ENCODE assay signal across 21 cellular contexts in genomic region chr6:34839696-34840352, GRCh38. TPM values are rescaled to one million over a fixed set of nuclear protein-coding genes. Genes with fewer than 3 reads are reported as not detected.
DNase-seq lines count a peak whose midpoint lies in the region; ATAC-seq, FAIRE-seq and TF ChIP-seq lines count a peak whose summit lies in the region.
"Had no signal": no experiment of that assay in that cellular context is flagged by ENCODE, and none has a peak within 500 bp of the region (broad histone marks: within the 10 kb centered on the region; RNA-seq: fewer than 3 reads in every experiment).

No MANE protein-coding gene starts in this region.

- no peak for FAIRE-seq in A549 (lab: Jason Lieb, UNC)
- FAIRE-seq: keratinocyte had no signal

- H3K9me3 ChIP-seq in A549 = no peaks in the 10 kb centered on the region
- H3K9me3 ChIP-seq: BE2C had no signal

- DNase-seq in A549 (ENCODE audit: low read depth in 1 of 2, low spot score in 1 of 2) = peak in 1 of 2 experiments; percentile 4
- DNase-seq in CD14-positive monocyte (ENCODE audit: low spot score) = no peak
- DNase-seq in NCI-H69 (lab: John Stamatoyannopoulos, UW) = peak; percentile 25
- DNase-seq in erythroblast (lab: John Stamatoyannopoulos, UW) = peak; percentile 37 to 44
- no peak for DNase-seq in activated T-helper 1 cell treated with anti-CD3 and anti-CD28 coated beads, Interleukin-12 subunit alpha, Interleukin-12 subunit beta, Interleukin-2, Interleukin-4 antibody, amounts not matched to agents 30 ng/mL and 10 ng/mL and 1 ng/mL, durations not matched to agents 14 hours and 24 hours and 36 hours (ENCODE audit: low spot score)
- DNase-seq in NCI-H510A treated with DMSO at 0.1 percent for 48 hours (lab: John Stamatoyannopoulos, UW) = no peak
- no peak for DNase-seq in A172 (ENCODE audit: low spot score)
- DNase-seq in GM13976 (ENCODE audit: low spot score) = no peak
- DNase-seq: activated effector memory CD4-positive, alpha-beta T cell treated with Interleukin-2 at 50 U/mL for 16 hours; BE2C; effector memory CD4-positive, alpha-beta T cell; GM23248; KBM-7; mesenchymal stem cell; NCI-H1105; NCI-H524 treated with DMSO at 0.1 percent for 48 hours; stimulated activated CD4-positive, alpha-beta T cell treated with anti-CD3 and anti-CD28 coated beads, Interleukin-12 subunit alpha, Interleukin-12 subunit beta, amount 100 ng/mL, for 4 hours had no signal

- peaks cover 5% of the 10 kb centered on the region; the same call in 1 of the 3 replicates for H3K4me1 ChIP-seq in A549
- H3K4me1 ChIP-seq: BE2C had no signal

- CTCF ChIA-PET in A549 (lab: Yijun Ruan, JAX) = no interaction called here

- H3K4me3 ChIP-seq in A549 = no peak overlapping the region
- H3K4me3 ChIP-seq: GM23248, hepatocyte had no signal

- no peak overlapping the region for H3K4me3 Mint-ChIP-seq in CD14-positive monocyte
- H3K4me3 Mint-ChIP-seq in activated T-helper 1 cell treated with anti-CD3 and anti-CD28 coated beads, Interleukin-12 subunit alpha, Interleukin-12 subunit beta, Interleukin-2, Interleukin-4 antibody, amounts not matched to agents 30 ng/mL and 10 ng/mL and 1 ng/mL, durations not matched to agents 14 hours and 24 hours and 36 hours = no peak overlapping the region
- H3K4me3 Mint-ChIP-seq: natural killer cell treated with Interleukin-12 subunit alpha and Interleukin-12 subunit beta and Interleukin-15 and Interleukin-18, amount 100 ng/mL, for 72 hours had no signal

- H3K4me2 ChIP-seq in A549 = no peak overlapping the region
- H3K4me2 ChIP-seq: hepatocyte had no signal

- peaks cover 0 to 1% (median 0%) of the 10 kb centered on the region in 7 donors for H3K9me3 Mint-ChIP-seq in CD14-positive monocyte
- H3K9me3 Mint-ChIP-seq in activated T-helper 1 cell treated with anti-CD3 and anti-CD28 coated beads, Interleukin-12 subunit alpha, Interleukin-12 subunit beta, Interleukin-2, Interleukin-4 antibody, amounts not matched to agents 30 ng/mL and 10 ng/mL and 1 ng/mL, durations not matched to agents 14 hours and 24 hours and 36 hours = no peaks in the 10 kb centered on the region
- H3K9me3 Mint-ChIP-seq: natural killer cell treated with Interleukin-12 subunit alpha and Interleukin-12 subunit beta and Interleukin-15 and Interleukin-18, amount 100 ng/mL, for 72 hours had no signal

- TF ChIP-seq POLR2A in A549 (IDR thresholded peaks at IDR 0.05; ENCODE audit: low read length) (no peak), erythroblast (IDR thresholded peaks at IDR 0.05; ENCODE audit: low read length) (no peak)

- peaks cover 17% of the 10 kb centered on the region for H3K4me1 Mint-ChIP-seq in CD14-positive monocyte
- H3K4me1 Mint-ChIP-seq in activated T-helper 1 cell treated with anti-CD3 and anti-CD28 coated beads, Interleukin-12 subunit alpha, Interleukin-12 subunit beta, Interleukin-2, Interleukin-4 antibody, amounts not matched to agents 30 ng/mL and 10 ng/mL and 1 ng/mL, durations not matched to agents 14 hours and 24 hours and 36 hours (ENCODE audit: low read depth) = peaks cover 10% of the 10 kb centered on the region

- H3K27ac Mint-ChIP-seq in CD14-positive monocyte = peak overlapping the region in 4 of 7 donors; percentile 21 to 79 (median 44)
- H3K27ac Mint-ChIP-seq in activated T-helper 1 cell treated with anti-CD3 and anti-CD28 coated beads, Interleukin-12 subunit alpha, Interleukin-12 subunit beta, Interleukin-2, Interleukin-4 antibody, amounts not matched to agents 30 ng/mL and 10 ng/mL and 1 ng/mL, durations not matched to agents 14 hours and 24 hours and 36 hours = no peak overlapping the region
- H3K27ac Mint-ChIP-seq: natural killer cell treated with Interleukin-12 subunit alpha and Interleukin-12 subunit beta and Interleukin-15 and Interleukin-18, amount 100 ng/mL, for 72 hours had no signal

- no peaks in the 10 kb centered on the region for H3K27me3 Mint-ChIP-seq in CD14-positive monocyte (ENCODE audit: low read depth in 3 of 3)
- no peaks in the 10 kb centered on the region for H3K27me3 Mint-ChIP-seq in activated T-helper 1 cell treated with anti-CD3 and anti-CD28 coated beads, Interleukin-12 subunit alpha, Interleukin-12 subunit beta, Interleukin-2, Interleukin-4 antibody, amounts not matched to agents 30 ng/mL and 10 ng/mL and 1 ng/mL, durations not matched to agents 14 hours and 24 hours and 36 hours (ENCODE audit: insufficient read depth)
- H3K27me3 Mint-ChIP-seq: natural killer cell treated with Interleukin-12 subunit alpha and Interleukin-12 subunit beta and Interleukin-15 and Interleukin-18, amount 100 ng/mL, for 72 hours had no signal

- peak overlapping the region; percentile 44 to 84; a peak in 5 of 6 replicates for H3K27ac ChIP-seq in A549
- H3K27ac ChIP-seq: GM23248, hepatocyte had no signal

- WGBS in A549 (ENCODE audit: missing lambda C conversion rate) = 92% methylated on average over 13 of the region's 15 CpGs

- H3K36me3 Mint-ChIP-seq in CD14-positive monocyte = peaks cover 43 to 54% of the 10 kb centered on the region in 2 donors
- H3K36me3 Mint-ChIP-seq in activated T-helper 1 cell treated with anti-CD3 and anti-CD28 coated beads, Interleukin-12 subunit alpha, Interleukin-12 subunit beta, Interleukin-2, Interleukin-4 antibody, amounts not matched to agents 30 ng/mL and 10 ng/mL and 1 ng/mL, durations not matched to agents 14 hours and 24 hours and 36 hours (ENCODE audit: low read depth) = peaks cover 23% of the 10 kb centered on the region

- no peak for ATAC-seq in A549
- ATAC-seq: activated CD4-positive, CD25-positive, alpha-beta regulatory T cell treated with anti-CD3 and anti-CD28 coated beads, Interleukin-2, amount 50 U/mL, for 24 hours; natural killer cell treated with Interleukin-12 subunit alpha and Interleukin-12 subunit beta and Interleukin-15 and Interleukin-18, amount 100 ng/mL, for 72 hours had no signal

- POLR2A ChIA-PET in A549 (lab: Yijun Ruan, JAX) = no interaction called here

- intact Hi-C loops in CD14-positive monocyte (cut with micrococcal nuclease) = no loop called here
- intact Hi-C loops in activated T-helper 1 cell treated with anti-CD3 and anti-CD28 coated beads, Interleukin-12 subunit alpha, Interleukin-12 subunit beta, Interleukin-2, Interleukin-4 antibody, amounts not matched to agents 30 ng/mL and 10 ng/mL and 1 ng/mL, durations not matched to agents 14 hours and 24 hours and 36 hours (cut with micrococcal nuclease) = no loop called here

- TF ChIP-seq EP300 in A549 (IDR thresholded peaks at IDR 0.05) = no peak

- in situ Hi-C loops in GM13976 (cut with MboI; ENCODE audit: low sequenced_read_pairs, unreplicated experiment) = no loop called here

- TF ChIP-seq CTCF in A549 (IDR thresholded peaks at IDR 0.05) = no peak
- TF ChIP-seq CTCF in CD14-positive monocyte (IDR thresholded peaks at IDR 0.05) = no peak
- TF ChIP-seq CTCF in GM13976 (IDR thresholded peaks at IDR 0.05; ENCODE audit: borderline replicate concordance, control extremely low read depth, extremely low read depth, insufficient read depth, missing control alignments) = no peak

- no peak for TF ChIP-seq RAD21 in A549 (conservative IDR thresholded peaks at IDR 0.05 in 1 of 2, IDR thresholded peaks at IDR 0.05 in 1 of 2)

TF ChIP-seq in A549, 52 proteins besides CTCF, POLR2A, EP300 and RAD21 (continues in another document):
- TF ChIP-seq, protein P1, sequence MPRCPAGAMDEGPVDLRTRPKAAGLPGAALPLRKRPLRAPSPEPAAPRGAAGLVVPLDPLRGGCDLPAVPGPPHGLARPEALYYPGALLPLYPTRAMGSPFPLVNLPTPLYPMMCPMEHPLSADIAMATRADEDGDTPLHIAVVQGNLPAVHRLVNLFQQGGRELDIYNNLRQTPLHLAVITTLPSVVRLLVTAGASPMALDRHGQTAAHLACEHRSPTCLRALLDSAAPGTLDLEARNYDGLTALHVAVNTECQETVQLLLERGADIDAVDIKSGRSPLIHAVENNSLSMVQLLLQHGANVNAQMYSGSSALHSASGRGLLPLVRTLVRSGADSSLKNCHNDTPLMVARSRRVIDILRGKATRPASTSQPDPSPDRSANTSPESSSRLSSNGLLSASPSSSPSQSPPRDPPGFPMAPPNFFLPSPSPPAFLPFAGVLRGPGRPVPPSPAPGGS (IDR thresholded peaks at IDR 0.05) = no peak
- TF ChIP-seq GATA3 (IDR thresholded peaks at IDR 0.05; ENCODE audit: borderline replicate concordance) = no peak

RNA-seq across cellular contexts. Expression of gene BLTP3A, which starts 47.9 kb away (rescaled TPM):
- polyA plus RNA-seq in A549 (2011; rRNA removed) (15.0 and 15.7 TPM in 2 replicates), A549 (2017; fragmentation: RNase III; extraction: RNeasy Plus Mini Kit Qiagen cat#74134 plus additional on column Dnase treatment) (4.2 to 4.9 TPM (median 4.3 TPM) in 3 replicates), CD14-positive monocyte (1 to 10 TPM; 1.0 to 1.2 TPM)
- polyA plus RNA-seq in A549 (2012; cell fraction: cytosol; rRNA removed) = 3.2 and 4.4 TPM in 2 replicates
- 3.2 and 3.4 TPM in 2 replicates for polyA plus RNA-seq in A549 (2012; cell fraction: nucleus; rRNA removed)
- 35.8 and 38.5 TPM in 2 replicates for polyA minus RNA-seq in A549 (2011; rRNA and poly(A)+ RNA removed)
- 17.2 and 17.8 TPM in 2 replicates for total RNA-seq in activated T-helper 1 cell treated with anti-CD3 and anti-CD28 coated beads, Interleukin-12 subunit alpha, Interleukin-12 subunit beta, Interleukin-2, Interleukin-4 antibody, amounts not matched to agents 30 ng/mL and 10 ng/mL and 1 ng/mL, durations not matched to agents 14 hours and 24 hours and 36 hours
- 5.4 and 6.5 TPM in 2 replicates for total RNA-seq in A172 (2014; rRNA removed; shearing (Covaris generic))

RNA-seq across cellular contexts. Expression of gene TAF11, which starts 48.0 kb away (rescaled TPM):
- polyA plus RNA-seq in A549 (2011; rRNA removed) = 25.4 and 28.9 TPM in 2 replicates
- 10.7 and 11.5 TPM in 2 replicates for polyA plus RNA-seq in A549 (2012; cell fraction: cytosol; rRNA removed)
- polyA plus RNA-seq in A549 (2012; cell fraction: nucleus; rRNA removed) = 5.5 and 11.6 TPM in 2 replicates
- 17.3 to 18.6 TPM (median 18.5 TPM) in 3 replicates for polyA plus RNA-seq in A549 (2017; fragmentation: RNase III; extraction: RNeasy Plus Mini Kit Qiagen cat#74134 plus additional on column Dnase treatment)
- 5.8 and 6.4 TPM in 2 replicates for polyA minus RNA-seq in A549 (2011; rRNA and poly(A)+ RNA removed)
- polyA plus RNA-seq in CD14-positive monocyte = 10 to 100 TPM; 22.9 to 26.0 TPM
- total RNA-seq in activated T-helper 1 cell treated with anti-CD3 and anti-CD28 coated beads, Interleukin-12 subunit alpha, Interleukin-12 subunit beta, Interleukin-2, Interleukin-4 antibody, amounts not matched to agents 30 ng/mL and 10 ng/mL and 1 ng/mL, durations not matched to agents 14 hours and 24 hours and 36 hours = 37.2 and 38.4 TPM in 2 replicates
- total RNA-seq in A172 (2014; rRNA removed; shearing (Covaris generic)) = 38.4 and 53.2 TPM in 2 replicates

RNA-seq across cellular contexts. Expression of gene ANKS1A, which starts 49.2 kb away (rescaled TPM):
- polyA plus RNA-seq in A549 (2011; rRNA removed) (3.6 and 6.0 TPM in 2 replicates), A549 (2017; fragmentation: RNase III; extraction: RNeasy Plus Mini Kit Qiagen cat#74134 plus additional on column Dnase treatment) (4.9 to 5.9 TPM (median 5.4 TPM) in 3 replicates), CD14-positive monocyte (1 to 10 TPM; 1.7 to 3.1 TPM)
- polyA plus RNA-seq in A549 (2012; cell fraction: cytosol; rRNA removed) = 3.1 and 3.7 TPM in 2 replicates
- polyA plus RNA-seq in A549 (2012; cell fraction: nucleus; rRNA removed) = 7.3 and 8.7 TPM in 2 replicates
- polyA minus RNA-seq in A549 (2011; rRNA and poly(A)+ RNA removed) = 9.8 and 10.9 TPM in 2 replicates
- total RNA-seq in activated T-helper 1 cell treated with anti-CD3 and anti-CD28 coated beads, Interleukin-12 subunit alpha, Interleukin-12 subunit beta, Interleukin-2, Interleukin-4 antibody, amounts not matched to agents 30 ng/mL and 10 ng/mL and 1 ng/mL, durations not matched to agents 14 hours and 24 hours and 36 hours = 9.5 and 9.6 TPM in 2 replicates
- total RNA-seq in A172 (2014; rRNA removed; shearing (Covaris generic)) = 5.0 and 5.5 TPM in 2 replicates

Comparison
In these comparisons a context has a peak if more than half of its experiments do, and no peak if none do; other contexts are left out.
1. DNase-seq: peak in NCI-H69 (single experiment) and erythroblast (2 of 2); none in CD14-positive monocyte (single experiment), activated T-helper 1 cell treated with anti-CD3 and anti-CD28 coated beads, Interleukin-12 subunit alpha, Interleukin-12 subunit beta, Interleukin-2, Interleukin-4 antibody, amounts not matched to agents 30 ng/mL and 10 ng/mL and 1 ng/mL, durations not matched to agents 14 hours and 24 hours and 36 hours (single experiment), NCI-H510A treated with DMSO at 0.1 percent for 48 hours (single experiment), A172 (single experiment) and GM13976 (single experiment).